ENCODE assay signal across 4 cellular contexts in the genomic region with DNA sequence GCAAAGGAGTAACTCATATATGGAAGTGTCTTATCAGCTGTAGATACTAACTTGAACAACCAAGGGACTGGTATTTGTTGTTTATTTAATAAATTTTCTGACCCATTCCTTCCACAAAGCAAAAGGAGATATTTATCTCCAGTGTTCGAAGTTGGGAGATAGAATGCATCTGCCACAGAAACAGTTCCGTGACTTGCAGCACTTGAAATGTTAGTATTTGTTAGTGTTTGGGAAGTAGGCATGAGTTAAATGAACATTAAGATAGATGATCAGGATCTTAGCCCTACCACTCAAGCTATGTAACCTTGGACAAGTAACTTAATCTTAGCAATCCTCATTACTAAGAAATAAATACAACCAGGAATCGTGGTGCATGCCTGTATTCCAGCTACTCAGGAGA. TPM values are rescaled to one million over a fixed set of nuclear protein-coding genes. Genes with fewer than 3 reads are reported as not detected.
"Had no signal": no experiment of that assay in that cellular context is flagged by ENCODE, and none has a peak within 500 bp of the region (broad histone marks: within the 10 kb centered on the region; RNA-seq: fewer than 3 reads in every experiment).

No MANE protein-coding gene starts in this region.

- DNase-seq: GDM1, GF-D8 had no signal

- ATAC-seq: GM12878 had no signal

- H3K4me3 ChIP-seq: GM12878 had no signal

RNA-seq across cellular contexts. Expression of a gene that starts 12.1 kb away (rescaled TPM):
- total RNA-seq: G401, GM12878 had no signal
